Comparison of ENCODE assay signal across 1 cellular context in genomic region chr11:69011624-69012091, GRCh38.
TF ChIP-seq lines count a peak whose summit lies in the region.

No MANE protein-coding gene starts in this region.

TF ChIP-seq in liver, 16 proteins besides CTCF, POLR2A, EP300 and RAD21 (continued from another document):
- TF ChIP-seq TAF1 (conservative IDR thresholded peaks at IDR 0.05): no peak
- no peak for TF ChIP-seq SP1 (IDR thresholded peaks at IDR 0.05)
- TF ChIP-seq HNF4A (conservative IDR thresholded peaks at IDR 0.05): no peak
TF ChIP-seq in liver: peak in this region for 0.
